Comparison of ENCODE assay signal across 11 cellular contexts in the genomic region with DNA sequence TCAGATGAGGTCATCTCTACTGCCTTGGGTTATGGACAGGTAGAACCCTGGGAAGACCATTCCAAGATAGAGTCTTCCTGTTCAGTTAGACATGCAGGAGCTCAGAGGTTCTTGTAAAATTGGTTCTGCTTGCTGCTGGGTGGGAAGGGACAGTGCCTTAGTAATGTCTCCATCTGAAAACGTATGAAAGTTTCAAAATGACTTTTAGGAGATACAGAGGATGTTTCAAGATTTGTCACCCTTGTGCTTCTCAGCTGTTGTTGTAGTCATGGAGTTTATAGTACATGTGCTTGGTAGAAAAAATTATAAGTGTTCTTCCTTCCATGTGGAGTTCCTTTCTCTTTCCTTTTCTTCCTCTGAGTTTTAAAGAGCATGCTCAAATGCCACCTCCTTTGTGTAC.
DNase-seq lines count a peak whose midpoint lies in the region; ATAC-seq and TF ChIP-seq lines count a peak whose summit lies in the region.
"Had no signal": no experiment of that assay in that cellular context is flagged by ENCODE, and none has a peak within 500 bp of the region (broad histone marks: within the 10 kb centered on the region; RNA-seq: fewer than 3 reads in every experiment).

No MANE protein-coding gene starts in this region.

- no peak for DNase-seq in RWPE1 (ENCODE audit: low spot score)
- DNase-seq in coronary artery (ENCODE audit: low spot score) = no peak
- DNase-seq in nephron progenitor cell = no peak
- DNase-seq: DMS153, MV-4-11 had no signal

- H3K27me3 Mint-ChIP-seq in activated T-helper 17 cell treated with anti-CD3 and anti-CD28 coated beads, Interleukin-2, amount 50 U/mL, for 72 hours = no peaks in the 10 kb centered on the region
- no peaks in the 10 kb centered on the region for H3K27me3 Mint-ChIP-seq in nephron progenitor cell (ENCODE audit: low read depth, poor library complexity)

- H3K27ac ChIP-seq in RWPE1 (no peak overlapping the region), coronary artery (no peak overlapping the region)
- H3K27ac ChIP-seq: right atrium auricular region had no signal

- H3K4me3 Mint-ChIP-seq in activated T-helper 17 cell treated with anti-CD3 and anti-CD28 coated beads, Interleukin-2, amount 50 U/mL, for 72 hours = peak overlapping the region; percentile 2
- H3K4me3 Mint-ChIP-seq in nephron progenitor cell = no peak overlapping the region

- CTCF ChIA-PET in RWPE1 (lab: Yijun Ruan, JAX) = no interaction called here

- H3K36me3 Mint-ChIP-seq in activated T-helper 17 cell treated with anti-CD3 and anti-CD28 coated beads, Interleukin-2, amount 50 U/mL, for 72 hours (ENCODE audit: low read depth) = no peaks in the 10 kb centered on the region
- H3K36me3 Mint-ChIP-seq in nephron progenitor cell (ENCODE audit: low read depth) = no peaks in the 10 kb centered on the region

- no peak overlapping the region for H3K4me3 ChIP-seq in coronary artery
- H3K4me3 ChIP-seq: right atrium auricular region had no signal

- peak; percentile 99 for ATAC-seq in GM18511 (IDR thresholded peaks at IDR 0.05; ENCODE audit: unreplicated experiment)
- peak; percentile 95 for ATAC-seq in GM19452 (IDR thresholded peaks at IDR 0.05; ENCODE audit: unreplicated experiment)
- peak; percentile 96 for ATAC-seq in HG02981 (IDR thresholded peaks at IDR 0.05; ENCODE audit: unreplicated experiment)
- peak; percentile 98 for ATAC-seq in activated T-helper 17 cell treated with anti-CD3 and anti-CD28 coated beads, Interleukin-2, amount 50 U/mL, for 72 hours (replicated peaks)
- ATAC-seq: HCT116 had no signal

- POLR2A ChIA-PET in RWPE1 (lab: Yijun Ruan, JAX; ENCODE audit: low non-redundant PET) = no interaction called here

- no peaks in the 10 kb centered on the region for H3K9me3 Mint-ChIP-seq in activated T-helper 17 cell treated with anti-CD3 and anti-CD28 coated beads, Interleukin-2, amount 50 U/mL, for 72 hours
- no peaks in the 10 kb centered on the region for H3K9me3 Mint-ChIP-seq in nephron progenitor cell

- H3K4me1 Mint-ChIP-seq in activated T-helper 17 cell treated with anti-CD3 and anti-CD28 coated beads, Interleukin-2, amount 50 U/mL, for 72 hours = peaks cover 14% of the 10 kb centered on the region
- peaks cover 30% of the 10 kb centered on the region for H3K4me1 Mint-ChIP-seq in nephron progenitor cell

- H3K27ac Mint-ChIP-seq in activated T-helper 17 cell treated with anti-CD3 and anti-CD28 coated beads, Interleukin-2, amount 50 U/mL, for 72 hours = peak overlapping the region; percentile 42
- H3K27ac Mint-ChIP-seq in nephron progenitor cell = no peak overlapping the region

- TF ChIP-seq CTCF in RWPE1 (conservative IDR thresholded peaks at IDR 0.05; ENCODE audit: low read depth) (no peak), coronary artery (IDR thresholded peaks at IDR 0.05) (no peak), nephron progenitor cell (IDR thresholded peaks at IDR 0.05) (no peak)
